ENCODE assay signal across 8 cellular contexts in genomic region chr19:47383890-47384289, GRCh38. TPM values are rescaled to one million over a fixed set of nuclear protein-coding genes. Genes with fewer than 3 reads are reported as not detected.
DNase-seq lines count a peak whose midpoint lies in the region; ATAC-seq, FAIRE-seq and TF ChIP-seq lines count a peak whose summit lies in the region.
"Not testable (repeated sequence)": the region's sequence is repeated elsewhere in the genome, so short reads cannot be mapped to it uniquely, and the experiment has no call there.
"Had no signal": no experiment of that assay in that cellular context is flagged by ENCODE, and none has a peak within 500 bp of the region (broad histone marks: within the 10 kb centered on the region; RNA-seq: fewer than 3 reads in every experiment).

No MANE protein-coding gene starts in this region.

- not testable (repeated sequence) for H3K9me2 ChIP-seq in GM23248 (ENCODE audit: insufficient read depth)

- H2AFZ ChIP-seq in GM23248; HepG2 (ENCODE audit: low read length): not testable (repeated sequence)

- TF ChIP-seq POLR2A in HepG2 (IDR thresholded peaks at IDR 0.05; ENCODE audit: insufficient read depth in 1 of 2, low read depth in 2 of 2, low read length in 2 of 2): not testable (repeated sequence)

- H4K20me1 ChIP-seq in GM23248 (ENCODE audit: insufficient read depth); HepG2 (ENCODE audit: insufficient read depth, low read length): not testable (repeated sequence)

- not testable (repeated sequence) for H3K79me2 ChIP-seq in GM23248 (ENCODE audit: insufficient read depth); HepG2 (ENCODE audit: insufficient read depth, low read length)

- ATAC-seq in CD4-positive, alpha-beta T cell (ENCODE audit: poor library complexity); WTC11; HepG2: not testable (repeated sequence)

- H3K27ac Mint-ChIP-seq in CD4-positive, alpha-beta T cell: peak overlapping the region; percentile 19
- not testable (repeated sequence) for H3K27ac Mint-ChIP-seq in WTC11
- peak overlapping the region; percentile 69 for H3K27ac Mint-ChIP-seq in dendritic cell treated with granulocyte-macrophage colony-stimulating factor and Interleukin-4, amounts not matched to agents 40 ng/mL and 50 ng/mL, for 4 days

- not testable (repeated sequence) for DNase-seq in CD4-positive, alpha-beta T cell; GM23248; WTC11 (ENCODE audit: low spot score); HepG2 (ENCODE audit: low spot score)

- TF ChIP-seq RAD21 in HepG2 (CRISPR knock-in tag; IDR thresholded peaks at IDR 0.05): not testable (repeated sequence)

- not testable (repeated sequence) for H3K27ac ChIP-seq in CD4-positive, alpha-beta T cell (ENCODE audit: low read depth, low read length); HepG2 (ENCODE audit: extremely low read length, insufficient read depth, low read length)
- 0 out of 2 replicates have a peak overlapping the region, but pooled peaks have one; percentile 14 for H3K27ac ChIP-seq in GM23248

- not testable (repeated sequence) for H3K9me3 Mint-ChIP-seq in CD4-positive, alpha-beta T cell; WTC11; dendritic cell treated with granulocyte-macrophage colony-stimulating factor and Interleukin-4, amounts not matched to agents 40 ng/mL and 50 ng/mL, for 4 days

- H3K4me2 ChIP-seq in GM23248 (ENCODE audit: unreplicated experiment); HepG2 (ENCODE audit: low read depth, low read length): not testable (repeated sequence)

- FAIRE-seq in HepG2 (lab: Jason Lieb, UNC): not testable (repeated sequence)

- peaks cover 28% of the 10 kb centered on the region for H3K4me1 Mint-ChIP-seq in CD4-positive, alpha-beta T cell (ENCODE audit: low read depth)
- not testable (repeated sequence) for H3K4me1 Mint-ChIP-seq in WTC11
- H3K4me1 Mint-ChIP-seq in dendritic cell treated with granulocyte-macrophage colony-stimulating factor and Interleukin-4, amounts not matched to agents 40 ng/mL and 50 ng/mL, for 4 days (ENCODE audit: low read depth): peaks cover 63% of the 10 kb centered on the region

- H3K9me3 ChIP-seq in CD4-positive, alpha-beta T cell (ENCODE audit: control insufficient read depth, low read length); GM23248 (ENCODE audit: low read depth); HepG2 (ENCODE audit: low read length): not testable (repeated sequence)

- POLR2A ChIA-PET in CD4-positive, alpha-beta T cell (lab: Charles Lee): interaction anchor here (0.6 kb wide), 1 partner anchor 353 kb away, joined by 3 read pairs; no protein-coding TSS in a partner anchor
- POLR2A ChIA-PET in WTC11 (lab: Charles Lee); HepG2 (lab: Yijun Ruan, JAX): not testable (repeated sequence)

- H3K4me3 ChIP-seq in GM23248; HepG2 (replicated peaks in 1 of 3; ENCODE audit: insufficient read depth in 1 of 3, low read depth in 2 of 3, low read length in 3 of 3): not testable (repeated sequence)

- not testable (repeated sequence) for H3K4me1 ChIP-seq in GM23248 (ENCODE audit: insufficient read depth); HepG2 (ENCODE audit: insufficient read depth, low read length)

- H3K36me3 Mint-ChIP-seq in CD4-positive, alpha-beta T cell (ENCODE audit: low read depth): peaks cover 34% of the 10 kb centered on the region
- H3K36me3 Mint-ChIP-seq in WTC11: peaks cover 21% of the 10 kb centered on the region
- H3K36me3 Mint-ChIP-seq in dendritic cell treated with granulocyte-macrophage colony-stimulating factor and Interleukin-4, amounts not matched to agents 40 ng/mL and 50 ng/mL, for 4 days (ENCODE audit: low read depth): peaks cover 38% of the 10 kb centered on the region

- in situ Hi-C loops in GM23248 (cut with MboI): loop anchor here (10.0 kb wide), 1 partner anchor 89 kb away; no protein-coding TSS in a partner anchor
- in situ Hi-C loops in HepG2 (cut with HindIII; ENCODE audit: extremely low pct_ligation_motif_present, low pct_unique_long_range_greater_than_20kb): not testable (repeated sequence)

- BruUV-seq in HepG2 (replicated peaks; lab: Mats Ljungman, UMichigan): not testable (repeated sequence)

- not testable (repeated sequence) for H3K27me3 ChIP-seq in CD4-positive, alpha-beta T cell (ENCODE audit: control insufficient read depth, insufficient read depth, low read length); GM23248 (replicated peaks; ENCODE audit: insufficient read depth); HepG2 (ENCODE audit: control insufficient read depth in 1 of 2, insufficient read depth in 2 of 2, low read length in 2 of 2)

- not testable (repeated sequence) for H3K9ac ChIP-seq in GM23248; HepG2 (ENCODE audit: insufficient read depth, low read depth, low read length)

- H3K36me3 ChIP-seq in GM23248 (ENCODE audit: low read depth): not testable (repeated sequence)
- H3K36me3 ChIP-seq in HepG2 (replicated peaks in 1 of 2; ENCODE audit: control insufficient read depth in 1 of 2, insufficient read depth in 2 of 2, low read length in 2 of 2): peaks cover 13 to 32% of the 10 kb centered on the region in 2 experiments

- not testable (repeated sequence) for H3F3A ChIP-seq in GM23248 (ENCODE audit: insufficient read depth)

- TF ChIP-seq EP300 in HepG2 (IDR thresholded peaks at IDR 0.05; ENCODE audit: low read depth in 2 of 2, low read length in 2 of 2); HepG2 (CRISPR knock-in tag; IDR thresholded peaks at IDR 0.05; ENCODE audit: borderline replicate concordance): not testable (repeated sequence)

- intact Hi-C loops in CD4-positive, alpha-beta T cell (cut with DNase I, micrococcal nuclease); HepG2 (cut with micrococcal nuclease; ENCODE audit: unreplicated experiment): not testable (repeated sequence)
- intact Hi-C loops in dendritic cell treated with granulocyte-macrophage colony-stimulating factor and Interleukin-4, amounts not matched to agents 40 ng/mL and 50 ng/mL, for 4 days (cut with micrococcal nuclease): loop anchor here (5.0 kb wide), 1 partner anchor 37 kb away; the partner anchor contains the start of gene DHX34

- H3K4me3 Mint-ChIP-seq in CD4-positive, alpha-beta T cell; WTC11; dendritic cell treated with granulocyte-macrophage colony-stimulating factor and Interleukin-4, amounts not matched to agents 40 ng/mL and 50 ng/mL, for 4 days: not testable (repeated sequence)

- not testable (repeated sequence) for TF ChIP-seq CTCF in CD4-positive, alpha-beta T cell (IDR thresholded peaks at IDR 0.05); WTC11 (IDR thresholded peaks at IDR 0.05); HepG2 (CRISPR knock-in tag; IDR thresholded peaks at IDR 0.05)

- WGBS in GM23248 (ENCODE audit: low coverage in 1 of 2, low lambda C conversion rate in 2 of 2, missing lambda C conversion rate in 2 of 2), 2 experiments: 55 to 64% methylated on average over 5 of the region's 5 CpGs
- WGBS in HepG2 (ENCODE audit: low lambda C conversion rate): 96% methylated on average over 5 of the region's 5 CpGs

- CTCF ChIA-PET in CD4-positive, alpha-beta T cell (lab: Charles Lee); HepG2 (lab: Yijun Ruan, JAX; ENCODE audit: low intra/inter-chr PET ratio, low total read pairs): not testable (repeated sequence)
- CTCF ChIA-PET in WTC11 (lab: Charles Lee): interaction anchor here (0.6 to 4.6 kb wide), 3 partner anchors 7 to 273 kb away, joined by 4 to 29 read pairs (median 9); partner anchors contain the start of gene DHX34

- H3K27me3 Mint-ChIP-seq in CD4-positive, alpha-beta T cell; WTC11 (ENCODE audit: low read depth); dendritic cell treated with granulocyte-macrophage colony-stimulating factor and Interleukin-4, amounts not matched to agents 40 ng/mL and 50 ng/mL, for 4 days: not testable (repeated sequence)

RNA-seq across cellular contexts. Expression of gene DHX34, which starts 34.8 kb away (rescaled TPM):
- 1 to 10 TPM; 6.8 to 8.2 TPM for total RNA-seq in CD4-positive, alpha-beta T cell
- total RNA-seq in GM23248 (2014; rRNA removed; shearing (Covaris generic)): 11.0 and 13.2 TPM in 2 replicates
- 7.7 TPM in 2 replicates for polyA plus RNA-seq in GM23248 (2016; fragmentation: Nextera tagmentation; extraction: Ambion mirVana)
- total RNA-seq in WTC11 (2021): 35.6 to 36.5 TPM (median 35.6 TPM) in 3 replicates
- total RNA-seq in HepG2 (2016; rRNA removed; fragmentation: Illumina TruSeq; extraction: Trizol): 8.0 and 12.0 TPM in 2 replicates
- 11.3 and 11.4 TPM in 2 replicates for total RNA-seq in HepG2 (2016; cell fraction: cytosol; rRNA removed; fragmentation: Illumina TruSeq; extraction: Trizol; ENCODE audit: low read depth)
- total RNA-seq in HepG2 (2016; cell fraction: insoluble cytoplasmic fraction; rRNA removed; fragmentation: Illumina TruSeq; extraction: Trizol): 6.8 and 12.8 TPM in 2 replicates
- 8.6 and 9.9 TPM in 2 replicates for total RNA-seq in HepG2 (2016; cell fraction: membrane; rRNA removed; fragmentation: Illumina TruSeq; extraction: Trizol)
- total RNA-seq in HepG2 (2016; cell fraction: nucleus; rRNA removed; fragmentation: Illumina TruSeq; extraction: Trizol): 12.8 and 13.1 TPM in 2 replicates
- 9.2 and 12.5 TPM in 2 replicates for polyA plus RNA-seq in HepG2 (2011; rRNA removed)
- polyA plus RNA-seq in HepG2 (2011; cell fraction: cytosol; rRNA removed): 4.0 and 5.9 TPM in 2 replicates
- polyA plus RNA-seq in HepG2 (2011; cell fraction: nucleus; rRNA removed): 50.6 and 52.9 TPM in 2 replicates
- 6.5 and 9.0 TPM in 2 replicates for polyA plus RNA-seq in HepG2 (2012)
- polyA plus RNA-seq in HepG2 (2016; cell fraction: cytosol; fragmentation: Illumina TruSeq; extraction: Trizol; ENCODE audit: low read depth): 2.1 and 2.4 TPM in 2 replicates
- 6.9 and 11.0 TPM in 2 replicates for polyA plus RNA-seq in HepG2 (2016; cell fraction: insoluble cytoplasmic fraction; fragmentation: Illumina TruSeq; extraction: Trizol; ENCODE audit: low read depth)
- polyA plus RNA-seq in HepG2 (2016; cell fraction: membrane; fragmentation: Illumina TruSeq; extraction: Trizol; ENCODE audit: low read depth): 3.7 and 4.3 TPM in 2 replicates
- polyA plus RNA-seq in HepG2 (2016; cell fraction: nucleus; fragmentation: Illumina TruSeq; extraction: Trizol; ENCODE audit: insufficient read depth, low read depth): 28.7 and 30.5 TPM in 2 replicates
- 18.8 and 19.4 TPM in 2 replicates for polyA minus RNA-seq in HepG2 (2011; rRNA and poly(A)+ RNA removed; ENCODE audit: low replicate concordance)
- 3.9 and 7.7 TPM in 2 replicates for polyA minus RNA-seq in HepG2 (2011; cell fraction: cytosol; rRNA and poly(A)+ RNA removed)
- polyA minus RNA-seq in HepG2 (2011; cell fraction: nucleus; rRNA and poly(A)+ RNA removed): 16.0 and 18.4 TPM in 2 replicates

RNA-seq across cellular contexts. Expression of gene MEIS3, which starts 35.4 kb away (rescaled TPM):
- total RNA-seq in CD4-positive, alpha-beta T cell: under 1 TPM in 1 of 2 experiments, not detected in 1; 0.47 TPM
- total RNA-seq in GM23248 (2014; rRNA removed; shearing (Covaris generic)): 51.5 and 56.1 TPM in 2 replicates
- 17.6 and 20.1 TPM in 2 replicates for polyA plus RNA-seq in GM23248 (2016; fragmentation: Nextera tagmentation; extraction: Ambion mirVana)
- 38.5 to 51.1 TPM (median 48.4 TPM) in 3 replicates for total RNA-seq in WTC11 (2021)
- 0.09 and 1.2 TPM in 2 replicates for total RNA-seq in HepG2 (2016; rRNA removed; fragmentation: Illumina TruSeq; extraction: Trizol)
- total RNA-seq in HepG2 (2016; cell fraction: cytosol; rRNA removed; fragmentation: Illumina TruSeq; extraction: Trizol; ENCODE audit: low read depth): 1.1 and 1.5 TPM in 2 replicates
- total RNA-seq in HepG2 (2016; cell fraction: insoluble cytoplasmic fraction; rRNA removed; fragmentation: Illumina TruSeq; extraction: Trizol): not detected in 2 replicates
- 0.52 and 0.62 TPM in 2 replicates for total RNA-seq in HepG2 (2016; cell fraction: membrane; rRNA removed; fragmentation: Illumina TruSeq; extraction: Trizol)
- not detected in 2 replicates for total RNA-seq in HepG2 (2016; cell fraction: nucleus; rRNA removed; fragmentation: Illumina TruSeq; extraction: Trizol)
- polyA plus RNA-seq in HepG2 (2011; rRNA removed): 0.70 and 0.94 TPM in 2 replicates
- 0.39 and 0.59 TPM in 2 replicates for polyA plus RNA-seq in HepG2 (2011; cell fraction: cytosol; rRNA removed)
- polyA plus RNA-seq in HepG2 (2011; cell fraction: nucleus; rRNA removed): 2.3 and 2.8 TPM in 2 replicates
- 0.25 and 0.93 TPM in 2 replicates for polyA plus RNA-seq in HepG2 (2012)
- 0.09 and 0.23 TPM in 2 replicates for polyA plus RNA-seq in HepG2 (2016; cell fraction: cytosol; fragmentation: Illumina TruSeq; extraction: Trizol; ENCODE audit: low read depth)
- polyA plus RNA-seq in HepG2 (2016; cell fraction: insoluble cytoplasmic fraction; fragmentation: Illumina TruSeq; extraction: Trizol; ENCODE audit: low read depth): not detected in 2 replicates
- 0.41 and 0.55 TPM in 2 replicates for polyA plus RNA-seq in HepG2 (2016; cell fraction: membrane; fragmentation: Illumina TruSeq; extraction: Trizol; ENCODE audit: low read depth)
- 0.29 TPM in 1 of 2 replicates, not detected in the other for polyA plus RNA-seq in HepG2 (2016; cell fraction: nucleus; fragmentation: Illumina TruSeq; extraction: Trizol; ENCODE audit: insufficient read depth, low read depth)
- 0.82 and 12.4 TPM in 2 replicates for polyA minus RNA-seq in HepG2 (2011; rRNA and poly(A)+ RNA removed; ENCODE audit: low replicate concordance)
- 0.69 and 0.70 TPM in 2 replicates for polyA minus RNA-seq in HepG2 (2011; cell fraction: cytosol; rRNA and poly(A)+ RNA removed)
- 0.50 and 0.64 TPM in 2 replicates for polyA minus RNA-seq in HepG2 (2011; cell fraction: nucleus; rRNA and poly(A)+ RNA removed)

RNA-seq across cellular contexts. Expression of gene C5AR2, which starts 51.9 kb away (rescaled TPM):
- under 1 TPM; 0.06 to 0.19 TPM for total RNA-seq in CD4-positive, alpha-beta T cell
- 1.3 and 1.9 TPM in 2 replicates for total RNA-seq in GM23248 (2014; rRNA removed; shearing (Covaris generic))
- polyA plus RNA-seq in GM23248 (2016; fragmentation: Nextera tagmentation; extraction: Ambion mirVana): 0.03 and 0.29 TPM in 2 replicates
- 0.09 to 0.22 TPM (median 0.14 TPM) in 3 replicates for total RNA-seq in WTC11 (2021)
- 0.09 TPM in 1 of 2 replicates, not detected in the other for total RNA-seq in HepG2 (2016; rRNA removed; fragmentation: Illumina TruSeq; extraction: Trizol)
- total RNA-seq in HepG2 (2016; cell fraction: cytosol; rRNA removed; fragmentation: Illumina TruSeq; extraction: Trizol; ENCODE audit: low read depth): not detected in 2 replicates
- total RNA-seq in HepG2 (2016; cell fraction: insoluble cytoplasmic fraction; rRNA removed; fragmentation: Illumina TruSeq; extraction: Trizol): not detected in 2 replicates
- 0.07 TPM in 1 of 2 replicates, not detected in the other for total RNA-seq in HepG2 (2016; cell fraction: membrane; rRNA removed; fragmentation: Illumina TruSeq; extraction: Trizol)
- total RNA-seq in HepG2 (2016; cell fraction: nucleus; rRNA removed; fragmentation: Illumina TruSeq; extraction: Trizol): not detected in 2 replicates
- polyA plus RNA-seq in HepG2 (2011; rRNA removed): 0.24 and 0.26 TPM in 2 replicates
- 0.18 and 0.28 TPM in 2 replicates for polyA plus RNA-seq in HepG2 (2011; cell fraction: cytosol; rRNA removed)
- 0.50 and 0.66 TPM in 2 replicates for polyA plus RNA-seq in HepG2 (2011; cell fraction: nucleus; rRNA removed)
- 0.20 and 0.30 TPM in 2 replicates for polyA plus RNA-seq in HepG2 (2012)
- not detected in 2 replicates for polyA plus RNA-seq in HepG2 (2016; cell fraction: cytosol; fragmentation: Illumina TruSeq; extraction: Trizol; ENCODE audit: low read depth)
- polyA plus RNA-seq in HepG2 (2016; cell fraction: insoluble cytoplasmic fraction; fragmentation: Illumina TruSeq; extraction: Trizol; ENCODE audit: low read depth): not detected in 2 replicates
- not detected in 2 replicates for polyA plus RNA-seq in HepG2 (2016; cell fraction: membrane; fragmentation: Illumina TruSeq; extraction: Trizol; ENCODE audit: low read depth)
- not detected in 2 replicates for polyA plus RNA-seq in HepG2 (2016; cell fraction: nucleus; fragmentation: Illumina TruSeq; extraction: Trizol; ENCODE audit: insufficient read depth, low read depth)
- polyA minus RNA-seq in HepG2 (2011; rRNA and poly(A)+ RNA removed; ENCODE audit: low replicate concordance): 0.48 and 6.7 TPM in 2 replicates
- polyA minus RNA-seq in HepG2 (2011; cell fraction: cytosol; rRNA and poly(A)+ RNA removed): 0.10 and 0.18 TPM in 2 replicates
- 0.25 TPM in 1 of 2 replicates, not detected in the other for polyA minus RNA-seq in HepG2 (2011; cell fraction: nucleus; rRNA and poly(A)+ RNA removed)
- total RNA-seq: A172, LHCN-M2 had no signal
- polyA plus RNA-seq: GM23338 had no signal

Comparison
In these comparisons a context has a peak if more than half of its experiments do, and no peak if none do; other contexts are left out.
1. RNA of gene MEIS3, which starts 35.4 kb away (total RNA-seq): 51.5 to 56.1 TPM in GM23248 and 38.5 to 51.1 TPM in WTC11; 0.47 TPM in CD4-positive, alpha-beta T cell and 0.09 to 1.5 TPM in HepG2; every median in the first group is over 10 times any median in the second.